In the genomic region with DNA sequence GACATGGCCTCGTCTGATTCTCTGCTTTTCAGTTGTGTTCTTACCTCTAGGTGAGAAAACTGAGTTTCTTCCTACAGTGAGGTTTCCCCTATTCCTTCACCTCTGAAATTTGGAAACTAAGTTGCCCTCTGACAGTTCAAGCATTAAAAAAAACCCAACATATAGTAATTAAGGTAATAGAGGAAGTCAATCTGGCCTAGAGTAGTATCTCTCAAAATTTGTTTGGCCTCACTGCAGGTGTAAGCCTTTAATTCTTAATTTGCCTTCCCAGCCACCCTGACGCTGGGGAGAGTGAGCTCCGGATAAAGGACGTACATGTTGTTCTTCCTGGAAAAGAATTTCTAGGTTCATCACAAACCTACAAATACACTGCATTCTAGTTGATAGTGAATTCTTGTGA, we compare ENCODE assay signal across 11 cellular contexts. TPM values are rescaled to one million over a fixed set of nuclear protein-coding genes. Genes with fewer than 3 reads are reported as not detected.
DNase-seq lines count a peak whose midpoint lies in the region; ATAC-seq and TF ChIP-seq lines count a peak whose summit lies in the region.
"Had no signal": no experiment of that assay in that cellular context is flagged by ENCODE, and none has a peak within 500 bp of the region (broad histone marks: within the 10 kb centered on the region; RNA-seq: fewer than 3 reads in every experiment).

No MANE protein-coding gene starts in this region.

- peaks cover 37% of the 10 kb centered on the region for H3K36me3 Mint-ChIP-seq in T-cell

- peak overlapping the region; percentile 93 to 99 (median 94) for H3K4me3 Mint-ChIP-seq in T-cell

- intact Hi-C loops in left colon (cut with DNase I, micrococcal nuclease) = no loop called here

- H3K9ac ChIP-seq in iPS-15b (ENCODE audit: low read depth, low read length) = no peak overlapping the region

- peak overlapping the region; percentile 87 for H3K27ac ChIP-seq in 22Rv1

- no peaks in the 10 kb centered on the region for H3K4me1 ChIP-seq in iPS-15b (ENCODE audit: control insufficient read depth, insufficient read depth, low read length)

- no peaks in the 10 kb centered on the region for H3K27me3 ChIP-seq in iPS-15b (ENCODE audit: control insufficient read depth, insufficient read depth, low read length)

- POLR2A ChIA-PET in T-cell (lab: Charles Lee) = no interaction called here

- H3K9me3 Mint-ChIP-seq in T-cell = no peaks in the 10 kb centered on the region

- H3K4me3 ChIP-seq in GM12865 (ENCODE audit: low read depth, low read length) (peak overlapping the region; percentile 97), iPS-15b (ENCODE audit: low read depth, low read length) (peak overlapping the region; percentile 85)

- H3K4me1 Mint-ChIP-seq in T-cell = peaks cover 33 to 38% (median 34%) of the 10 kb centered on the region in 3 donors

- peak overlapping the region in 1 of 2 donors; percentile 42 for H3K27ac Mint-ChIP-seq in T-cell

- TF ChIP-seq CTCF in 22Rv1 (IDR thresholded peaks at IDR 0.05) = no peak
- no peak for TF ChIP-seq CTCF in GM12865 (IDR thresholded peaks at IDR 0.05; ENCODE audit: insufficient read depth, low read depth, low read length, missing control alignments)

- H3K36me3 ChIP-seq in iPS-15b (ENCODE audit: control insufficient read depth, insufficient read depth, low read length) = peaks cover 36% of the 10 kb centered on the region

- no peaks in the 10 kb centered on the region for H3K27me3 Mint-ChIP-seq in T-cell

- DNase-seq in GM12865 (ENCODE audit: low read depth) = no peak
- no peak for DNase-seq in T-cell
- no peak for DNase-seq in stimulated activated CD4-positive, alpha-beta T cell treated with anti-CD3 and anti-CD28 coated beads, Interleukin-4, amount 100 ng/mL, for 1 hour
- DNase-seq in NCI-H2171 treated with DMSO at 0.1 percent for 48 hours (lab: John Stamatoyannopoulos, UW) = no peak
- no peak for DNase-seq in left colon
- DNase-seq: NCI-H510A had no signal

- H3K9me3 ChIP-seq in iPS-15b (ENCODE audit: control insufficient read depth, insufficient read depth, low read length) = no peaks in the 10 kb centered on the region

- CTCF ChIA-PET in T-cell (lab: Charles Lee) = no interaction called here

- ATAC-seq in T-cell (replicated peaks in 1 of 4) (no peak), GM21526 (IDR thresholded peaks at IDR 0.05; ENCODE audit: low FRiP score, unreplicated experiment) (no peak), left colon (no peak)

RNA-seq across cellular contexts. Expression of gene CAD, which starts 1.4 kb away (rescaled TPM):
- total RNA-seq in T-cell (10 to 100 TPM; 38.5 to 78.2 (median 65.4) TPM), left colon (10 to 100 TPM; 13.9 to 23.7 TPM)

RNA-seq across cellular contexts. Expression of gene SLC5A6, which starts 6.5 kb away (rescaled TPM):
- total RNA-seq in T-cell (100 to 1,000 TPM in 2 of 5 donors, 10 to 100 TPM in 3; 37.5 to 214 (median 43.0) TPM), left colon (10 to 100 TPM; 20.6 to 30.5 TPM)

RNA-seq across cellular contexts. Expression of gene ATRAID, which starts 6.8 kb away (rescaled TPM):
- total RNA-seq in T-cell (100 to 1,000 TPM in 2 of 5 donors, 10 to 100 TPM in 3; 78.9 to 106 (median 96.0) TPM), left colon (10 to 100 TPM; 75.3 to 98.2 TPM)

RNA-seq across cellular contexts. Expression of gene SLC30A3, which starts 44.2 kb away (rescaled TPM):
- total RNA-seq in T-cell = under 1 TPM in 2 of 5 donors, not detected in 3; 0.06 to 0.26 TPM
- total RNA-seq in left colon = not detected
- total RNA-seq: mesenteric fat pad had no signal

RNA-seq across cellular contexts. Expression of gene DNAJC5G, which starts 56.6 kb away (rescaled TPM):
- total RNA-seq in T-cell (not detected), left colon (not detected)
- total RNA-seq: mesenteric fat pad, temporal lobe had no signal
